In the genomic region with DNA sequence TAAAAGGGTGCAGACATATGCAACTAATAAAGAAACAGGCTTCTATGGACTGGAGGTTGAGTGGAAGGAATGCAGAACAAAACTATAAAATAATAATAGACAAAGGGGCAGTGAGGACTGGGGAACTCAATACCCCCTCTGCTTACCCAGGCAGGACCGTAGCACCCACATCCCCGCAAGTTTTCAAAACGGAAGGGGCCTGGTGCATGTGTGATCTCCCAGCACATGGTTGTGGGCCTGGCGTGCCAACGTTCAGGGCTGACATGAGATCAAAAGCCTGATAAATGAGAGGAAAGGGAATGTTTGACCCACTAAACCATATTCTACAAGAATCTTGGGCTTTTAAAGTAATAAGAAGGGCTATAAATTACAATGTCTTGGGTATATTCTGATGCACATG, we compare ENCODE assay signal across 15 cellular contexts.
A peak's percentile ranks its signal among the peaks of the same experiment; 100 is the strongest.
DNase-seq lines count a peak whose midpoint lies in the region; ATAC-seq and TF ChIP-seq lines count a peak whose summit lies in the region.
"Had no signal": no experiment of that assay in that cellular context is flagged by ENCODE, and none has a peak within 500 bp of the region (broad histone marks: within the 10 kb centered on the region; RNA-seq: fewer than 3 reads in every experiment).

No MANE protein-coding gene starts in this region.

- H3K9me3 Mint-ChIP-seq in nephron progenitor cell, result no peaks in the 10 kb centered on the region

- DNase-seq in hepatocyte (ENCODE audit: low spot score) (no peak), nephron progenitor cell (no peak), retina (peak; percentile 24), NCI-H446 treated with DMSO at 0.1 percent for 48 hours (lab: John Stamatoyannopoulos, UW) (no peak), NCI-H82 (lab: John Stamatoyannopoulos, UW) (no peak)
- DNase-seq in activated naive CD4-positive, alpha-beta T cell treated with Interleukin-2 at 50 U/mL for 16 hours, result no peak
- DNase-seq: 8988T; ACHN; CD4-positive, CD25-positive, alpha-beta regulatory T cell; HCEC 1CT had no signal

- H3K4me1 ChIP-seq in ACC112 (ENCODE audit: control insufficient read depth, insufficient read depth, low read length, unreplicated experiment) (peaks cover 12% of the 10 kb centered on the region), hepatocyte (ENCODE audit: insufficient read depth) (peaks cover 23% of the 10 kb centered on the region)

- peaks cover 8% of the 10 kb centered on the region for H3K27me3 Mint-ChIP-seq in nephron progenitor cell (ENCODE audit: low read depth, poor library complexity)

- H3K4me2 ChIP-seq in hepatocyte, result no peak overlapping the region
- H3K4me2 ChIP-seq: BLaER1 treated with 17β-estradiol and CSF1 and Interleukin-3, amounts not matched to agents 10 nM and 100 nM had no signal

- TF ChIP-seq CTCF in hepatocyte (IDR thresholded peaks at IDR 0.05; ENCODE audit: poor library complexity) (no peak), nephron progenitor cell (IDR thresholded peaks at IDR 0.05) (no peak)

- H3K4me3 ChIP-seq in ACC112 (ENCODE audit: low read depth, low read length) (0 out of 2 replicates have a peak overlapping the region, but pooled peaks have one; percentile 11), hepatocyte (no peak overlapping the region)
- H3K4me3 ChIP-seq: BLaER1 treated with 17β-estradiol and CSF1 and Interleukin-3, amounts not matched to agents 10 nM and 100 nM; GM12878 had no signal

- H3K9me2 ChIP-seq in hepatocyte (replicated peaks; ENCODE audit: insufficient read depth), result no peaks in the 10 kb centered on the region

- peak overlapping the region; percentile 8 for H3K27ac Mint-ChIP-seq in nephron progenitor cell

- 63% methylated on average over 5 of the region's 5 CpGs for WGBS in hepatocyte (ENCODE audit: low lambda C conversion rate, missing lambda C conversion rate)

- peaks cover 26% of the 10 kb centered on the region for H3K4me1 Mint-ChIP-seq in nephron progenitor cell
- H3K4me1 Mint-ChIP-seq: CD4-positive, CD25-positive, alpha-beta regulatory T cell had no signal

- ATAC-seq in GM21825 (IDR thresholded peaks at IDR 0.05; ENCODE audit: unreplicated experiment), result no peak
- ATAC-seq: GM12878 had no signal

- no peaks in the 10 kb centered on the region for H3K36me3 Mint-ChIP-seq in nephron progenitor cell (ENCODE audit: low read depth)
- H3K36me3 Mint-ChIP-seq: CD4-positive, CD25-positive, alpha-beta regulatory T cell had no signal

- no peaks in the 10 kb centered on the region for H3K9me3 ChIP-seq in hepatocyte (ENCODE audit: low read depth)
- H3K9me3 ChIP-seq: BLaER1 treated with 17β-estradiol and CSF1 and Interleukin-3, amounts not matched to agents 10 nM and 100 nM had no signal

- H3K4me3 Mint-ChIP-seq in nephron progenitor cell, result no peak overlapping the region
- H3K4me3 Mint-ChIP-seq: CD4-positive, CD25-positive, alpha-beta regulatory T cell had no signal

- no peaks in the 10 kb centered on the region for H3K79me2 ChIP-seq in ACC112 (ENCODE audit: control insufficient read depth, insufficient read depth, low read length, unreplicated experiment)
- no peaks in the 10 kb centered on the region for H3K79me2 ChIP-seq in hepatocyte

- H3K27me3 ChIP-seq in ACC112 (ENCODE audit: insufficient read depth, low read length) (peaks cover 3% of the 10 kb centered on the region; the same call in 1 of the 2 replicates), hepatocyte (no peaks in the 10 kb centered on the region)
- H3K27me3 ChIP-seq: BLaER1 treated with 17β-estradiol and CSF1 and Interleukin-3, amounts not matched to agents 10 nM and 100 nM had no signal

- H3K27ac ChIP-seq in ACC112 (ENCODE audit: low read depth, low read length) (no peak overlapping the region), hepatocyte (peak overlapping the region; percentile 11)
- H3K27ac ChIP-seq: BLaER1 treated with 17β-estradiol and CSF1 and Interleukin-3, amounts not matched to agents 10 nM and 100 nM; HL-60 had no signal

- peak overlapping the region; percentile 23 for H2AFZ ChIP-seq in ACC112 (ENCODE audit: low read length, unreplicated experiment)
- H2AFZ ChIP-seq in hepatocyte, result peak overlapping the region; percentile 40

- H4K20me1 ChIP-seq in hepatocyte (ENCODE audit: insufficient read depth, poor library complexity, severe bottlenecking), result no peaks in the 10 kb centered on the region
- H4K20me1 ChIP-seq: BLaER1 treated with 17β-estradiol and CSF1 and Interleukin-3, amounts not matched to agents 10 nM and 100 nM had no signal

- H3K36me3 ChIP-seq in ACC112 (ENCODE audit: insufficient read depth, low read length) (no peaks in the 10 kb centered on the region), hepatocyte (replicated peaks; ENCODE audit: insufficient read depth, low read depth) (no peaks in the 10 kb centered on the region)
- H3K36me3 ChIP-seq: BLaER1 treated with 17β-estradiol and CSF1 and Interleukin-3, amounts not matched to agents 10 nM and 100 nM had no signal
